In genomic region chr17:41505007-41505835, GRCh38 we compare ENCODE assay signal across 1 cellular context.
TF ChIP-seq lines count a peak whose summit lies in the region.

TSS of gene KRT13 (minus strand) at chr17:41505612. CDS start at chr17:41505550, 62 bp downstream.

TF ChIP-seq in HEK293, 187 proteins besides CTCF, POLR2A, EP300 and RAD21 (continued from another document):
- TF ChIP-seq, protein P1, sequence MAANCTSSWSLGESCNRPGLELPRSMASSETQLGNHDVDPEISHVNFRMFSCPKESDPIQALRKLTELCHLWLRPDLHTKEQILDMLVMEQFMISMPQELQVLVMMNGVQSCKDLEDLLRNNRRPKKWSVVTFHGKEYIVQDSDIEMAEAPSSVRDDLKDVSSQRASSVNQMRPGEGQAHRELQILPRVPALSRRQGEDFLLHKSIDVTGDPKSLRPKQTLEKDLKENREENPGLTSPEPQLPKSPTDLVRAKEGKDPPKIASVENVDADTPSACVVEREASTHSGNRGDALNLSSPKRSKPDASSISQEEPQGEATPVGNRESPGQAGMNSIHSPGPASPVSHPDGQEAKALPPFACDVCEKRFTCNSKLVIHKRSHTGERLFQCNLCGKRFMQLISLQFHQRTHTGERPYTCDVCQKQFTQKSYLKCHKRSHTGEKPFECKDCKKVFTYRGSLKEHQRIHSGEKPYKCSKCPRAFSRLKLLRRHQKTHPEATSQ (tag by site-specific recombination; IDR thresholded peaks at IDR 0.05) = no peak
- TF ChIP-seq BCL11B (tag by site-specific recombination; IDR thresholded peaks at IDR 0.05; ENCODE audit: low read depth) (no peak), EGR2 (tag by site-specific recombination; IDR thresholded peaks at IDR 0.05; ENCODE audit: low read depth) (peak; percentile 92), MYNN (tag by site-specific recombination; IDR thresholded peaks at IDR 0.05; ENCODE audit: borderline replicate concordance) (no peak), ZFHX2 (tag by site-specific recombination; conservative IDR thresholded peaks at IDR 0.05) (peak; percentile 88), SCRT1 (tag by site-specific recombination; IDR thresholded peaks at IDR 0.05; ENCODE audit: borderline replicate concordance) (no peak), HOXA7 (CRISPR knock-in tag; IDR thresholded peaks at IDR 0.05; ENCODE audit: borderline replicate concordance) (no peak), ZBTB21 (tag by site-specific recombination; IDR thresholded peaks at IDR 0.05) (no peak), ZNF132 (tag by site-specific recombination; IDR thresholded peaks at IDR 0.05; ENCODE audit: borderline replicate concordance) (no peak), ZNF600 (tag by site-specific recombination; IDR thresholded peaks at IDR 0.05) (no peak), ZBTB1 (tag by site-specific recombination; IDR thresholded peaks at IDR 0.05) (no peak), ZBTB8A (tag by site-specific recombination; IDR thresholded peaks at IDR 0.05) (no peak), ZNF350 (tag by site-specific recombination; IDR thresholded peaks at IDR 0.05) (no peak), ZNF571 (tag by site-specific recombination; IDR thresholded peaks at IDR 0.05) (no peak), ZNF324 (tag by site-specific recombination; IDR thresholded peaks at IDR 0.05) (no peak), ZNF555 (tag by site-specific recombination; conservative IDR thresholded peaks at IDR 0.05) (no peak), ZNF24 (tag by site-specific recombination; IDR thresholded peaks at IDR 0.05) (no peak), IKZF3 (tag by site-specific recombination; IDR thresholded peaks at IDR 0.05) (no peak), ZSCAN30 (tag by site-specific recombination; IDR thresholded peaks at IDR 0.05) (no peak), ZFP3 (tag by site-specific recombination; IDR thresholded peaks at IDR 0.05; ENCODE audit: low read depth) (no peak), TCF7L2 (IDR thresholded peaks at IDR 0.05; ENCODE audit: borderline replicate concordance, low read depth, low read length) (no peak), ZNF701 (tag by site-specific recombination; IDR thresholded peaks at IDR 0.05) (no peak), SP2 (tag by site-specific recombination; IDR thresholded peaks at IDR 0.05) (no peak), TRIM28 (IDR thresholded peaks at IDR 0.05; ENCODE audit: borderline replicate concordance, low read length) (no peak), RBAK (tag by site-specific recombination; IDR thresholded peaks at IDR 0.05) (no peak), ZNF510 (tag by site-specific recombination; IDR thresholded peaks at IDR 0.05; ENCODE audit: insufficient replicate concordance) (no peak), ZNF335 (tag by site-specific recombination; conservative IDR thresholded peaks at IDR 0.05) (no peak), PATZ1 (tag by site-specific recombination; IDR thresholded peaks at IDR 0.05) (no peak), ZNF354C (tag by site-specific recombination; IDR thresholded peaks at IDR 0.05; ENCODE audit: borderline replicate concordance, low read depth) (no peak), ZNF76 (tag by site-specific recombination; IDR thresholded peaks at IDR 0.05; ENCODE audit: borderline replicate concordance, low read depth) (no peak), ZNF791 (tag by site-specific recombination; IDR thresholded peaks at IDR 0.05) (no peak), ZNF341 (tag by site-specific recombination; IDR thresholded peaks at IDR 0.05; ENCODE audit: low read depth) (0 out of 2 replicates have a peak, but pooled peaks have one; percentile 8), FEZF1 (tag by site-specific recombination; IDR thresholded peaks at IDR 0.05) (peak; percentile 62; the same call in 1 of the 2 replicates), KLF9 (tag by site-specific recombination; IDR thresholded peaks at IDR 0.05; ENCODE audit: low read depth) (no peak), ZXDB (tag by site-specific recombination; IDR thresholded peaks at IDR 0.05) (no peak), ZNF37A (tag by site-specific recombination; IDR thresholded peaks at IDR 0.05) (no peak)
- TF ChIP-seq, protein P2, sequence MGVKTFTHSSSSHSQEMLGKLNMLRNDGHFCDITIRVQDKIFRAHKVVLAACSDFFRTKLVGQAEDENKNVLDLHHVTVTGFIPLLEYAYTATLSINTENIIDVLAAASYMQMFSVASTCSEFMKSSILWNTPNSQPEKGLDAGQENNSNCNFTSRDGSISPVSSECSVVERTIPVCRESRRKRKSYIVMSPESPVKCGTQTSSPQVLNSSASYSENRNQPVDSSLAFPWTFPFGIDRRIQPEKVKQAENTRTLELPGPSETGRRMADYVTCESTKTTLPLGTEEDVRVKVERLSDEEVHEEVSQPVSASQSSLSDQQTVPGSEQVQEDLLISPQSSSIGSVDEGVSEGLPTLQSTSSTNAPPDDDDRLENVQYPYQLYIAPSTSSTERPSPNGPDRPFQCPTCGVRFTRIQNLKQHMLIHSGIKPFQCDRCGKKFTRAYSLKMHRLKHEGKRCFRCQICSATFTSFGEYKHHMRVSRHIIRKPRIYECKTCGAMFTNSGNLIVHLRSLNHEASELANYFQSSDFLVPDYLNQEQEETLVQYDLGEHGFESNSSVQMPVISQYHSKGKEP (tag by site-specific recombination; IDR thresholded peaks at IDR 0.05) = no peak
- TF ChIP-seq, protein P3, sequence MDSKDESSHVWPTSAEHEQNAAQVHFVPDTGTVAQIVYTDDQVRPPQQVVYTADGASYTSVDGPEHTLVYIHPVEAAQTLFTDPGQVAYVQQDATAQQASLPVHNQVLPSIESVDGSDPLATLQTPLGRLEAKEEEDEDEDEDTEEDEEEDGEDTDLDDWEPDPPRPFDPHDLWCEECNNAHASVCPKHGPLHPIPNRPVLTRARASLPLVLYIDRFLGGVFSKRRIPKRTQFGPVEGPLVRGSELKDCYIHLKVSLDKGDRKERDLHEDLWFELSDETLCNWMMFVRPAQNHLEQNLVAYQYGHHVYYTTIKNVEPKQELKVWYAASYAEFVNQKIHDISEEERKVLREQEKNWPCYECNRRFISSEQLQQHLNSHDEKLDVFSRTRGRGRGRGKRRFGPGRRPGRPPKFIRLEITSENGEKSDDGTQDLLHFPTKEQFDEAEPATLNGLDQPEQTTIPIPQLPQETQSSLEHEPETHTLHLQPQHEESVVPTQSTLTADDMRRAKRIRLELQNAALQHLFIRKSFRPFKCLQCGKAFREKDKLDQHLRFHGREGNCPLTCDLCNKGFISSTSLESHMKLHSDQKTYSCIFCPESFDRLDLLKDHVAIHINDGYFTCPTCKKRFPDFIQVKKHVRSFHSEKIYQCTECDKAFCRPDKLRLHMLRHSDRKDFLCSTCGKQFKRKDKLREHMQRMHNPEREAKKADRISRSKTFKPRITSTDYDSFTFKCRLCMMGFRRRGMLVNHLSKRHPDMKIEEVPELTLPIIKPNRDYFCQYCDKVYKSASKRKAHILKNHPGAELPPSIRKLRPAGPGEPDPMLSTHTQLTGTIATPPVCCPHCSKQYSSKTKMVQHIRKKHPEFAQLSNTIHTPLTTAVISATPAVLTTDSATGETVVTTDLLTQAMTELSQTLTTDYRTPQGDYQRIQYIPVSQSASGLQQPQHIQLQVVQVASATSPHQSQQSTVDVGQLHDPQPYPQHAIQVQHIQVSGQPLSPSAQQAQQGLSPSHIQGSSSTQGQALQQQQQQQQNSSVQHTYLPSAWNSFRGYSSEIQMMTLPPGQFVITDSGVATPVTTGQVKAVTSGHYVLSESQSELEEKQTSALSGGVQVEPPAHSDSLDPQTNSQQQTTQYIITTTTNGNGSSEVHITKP (tag by site-specific recombination; IDR thresholded peaks at IDR 0.05) = 0 out of 2 replicates have a peak, but pooled peaks have one; percentile 9
- TF ChIP-seq, protein P4, sequence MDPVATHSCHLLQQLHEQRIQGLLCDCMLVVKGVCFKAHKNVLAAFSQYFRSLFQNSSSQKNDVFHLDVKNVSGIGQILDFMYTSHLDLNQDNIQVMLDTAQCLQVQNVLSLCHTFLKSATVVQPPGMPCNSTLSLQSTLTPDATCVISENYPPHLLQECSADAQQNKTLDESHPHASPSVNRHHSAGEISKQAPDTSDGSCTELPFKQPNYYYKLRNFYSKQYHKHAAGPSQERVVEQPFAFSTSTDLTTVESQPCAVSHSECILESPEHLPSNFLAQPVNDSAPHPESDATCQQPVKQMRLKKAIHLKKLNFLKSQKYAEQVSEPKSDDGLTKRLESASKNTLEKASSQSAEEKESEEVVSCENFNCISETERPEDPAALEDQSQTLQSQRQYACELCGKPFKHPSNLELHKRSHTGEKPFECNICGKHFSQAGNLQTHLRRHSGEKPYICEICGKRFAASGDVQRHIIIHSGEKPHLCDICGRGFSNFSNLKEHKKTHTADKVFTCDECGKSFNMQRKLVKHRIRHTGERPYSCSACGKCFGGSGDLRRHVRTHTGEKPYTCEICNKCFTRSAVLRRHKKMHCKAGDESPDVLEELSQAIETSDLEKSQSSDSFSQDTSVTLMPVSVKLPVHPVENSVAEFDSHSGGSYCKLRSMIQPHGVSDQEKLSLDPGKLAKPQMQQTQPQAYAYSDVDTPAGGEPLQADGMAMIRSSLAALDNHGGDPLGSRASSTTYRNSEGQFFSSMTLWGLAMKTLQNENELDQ (tag by site-specific recombination; IDR thresholded peaks at IDR 0.05; ENCODE audit: low read depth) = no peak
